ENCODE assay signal across 1 cellular context in the genomic region with DNA sequence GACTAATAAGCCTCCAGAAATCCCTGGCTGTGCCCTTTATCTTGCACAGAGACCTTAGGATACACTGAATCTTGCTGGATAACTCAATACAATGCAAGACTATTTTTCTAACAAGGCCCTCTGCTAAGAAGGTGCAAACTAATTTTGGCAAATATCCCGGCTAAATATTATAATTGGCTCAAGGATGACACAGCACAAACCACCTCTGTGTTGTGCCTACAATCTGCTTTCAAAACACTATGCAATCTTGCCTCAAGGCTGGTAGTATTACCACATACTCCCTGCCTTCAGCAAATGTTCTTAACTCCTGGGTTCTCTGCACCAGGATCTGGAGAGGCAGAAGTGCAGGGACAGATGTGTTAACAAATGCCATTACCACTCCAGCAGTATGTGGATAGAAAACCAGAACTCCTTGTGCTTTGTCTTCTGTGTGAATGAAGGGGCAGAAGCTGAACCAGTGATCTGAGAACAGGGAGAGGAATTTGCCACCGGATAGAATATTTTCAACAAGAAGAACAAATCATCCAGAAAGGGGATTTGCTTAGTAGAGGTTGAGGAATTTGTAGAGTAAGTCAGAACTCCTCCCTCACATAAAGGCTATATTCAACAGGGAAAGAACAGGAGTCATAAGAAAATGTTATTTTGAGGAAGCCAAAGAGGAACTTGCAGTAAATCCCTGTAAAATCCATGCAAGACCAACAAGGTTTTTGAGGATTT.
TF ChIP-seq lines count a peak whose summit lies in the region.

No MANE protein-coding gene starts in this region.

TF ChIP-seq in HepG2, 621 proteins besides CTCF, POLR2A, EP300 and RAD21 (continued from another document):
- TF ChIP-seq HDAC6 (IDR thresholded peaks at IDR 0.05; ENCODE audit: low read depth, low read length) (no peak), NFE2L2 (IDR thresholded peaks at IDR 0.05; ENCODE audit: low read length) (peak; percentile 90)
